ENCODE assay signal across 16 cellular contexts in the genomic region with DNA sequence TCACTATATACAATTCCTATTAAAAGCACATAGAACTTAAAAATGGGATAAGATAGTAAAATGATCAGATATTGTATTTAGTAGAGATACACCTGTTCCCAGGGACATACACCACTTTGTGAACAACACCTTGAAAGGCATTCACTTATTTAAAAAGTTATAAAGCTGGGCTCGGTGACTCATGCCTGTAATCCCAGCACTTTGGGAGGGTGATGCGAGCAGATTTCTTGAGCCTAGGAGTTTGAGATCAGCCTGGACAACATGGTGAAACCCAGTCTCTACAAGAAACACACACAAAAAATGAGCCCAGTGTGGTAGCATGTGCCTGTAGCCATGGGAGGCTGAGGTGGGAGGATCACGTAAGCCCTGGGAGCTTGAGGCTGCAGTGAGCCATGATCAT.
DNase-seq lines count a peak whose midpoint lies in the region; ATAC-seq and TF ChIP-seq lines count a peak whose summit lies in the region.
"Had no signal": no experiment of that assay in that cellular context is flagged by ENCODE, and none has a peak within 500 bp of the region (broad histone marks: within the 10 kb centered on the region; RNA-seq: fewer than 3 reads in every experiment).

No MANE protein-coding gene starts in this region.

- H3K27me3 Mint-ChIP-seq in immature natural killer cell (ENCODE audit: low read depth in 3 of 3), result peaks cover 0 to 8% (median 2%) of the 10 kb centered on the region in 3 donors
- H3K27me3 Mint-ChIP-seq: IgD-negative memory B cell had no signal

- CTCF ChIA-PET in HEK293 (lab: Yijun Ruan, JAX), result interaction anchor here (0.7 to 3.6 kb wide), 4 partner anchors 9 to 105 kb away, joined by 3 to 20 read pairs (median 6); no protein-coding TSS in a partner anchor

- H3K4me1 Mint-ChIP-seq in immature natural killer cell, result no peaks in the 10 kb centered on the region
- H3K4me1 Mint-ChIP-seq: CD8-positive, alpha-beta memory T cell; IgD-negative memory B cell had no signal

- POLR2A ChIA-PET in HEK293 (lab: Yijun Ruan, JAX), result no interaction called here

- no peaks in the 10 kb centered on the region for H3K27me3 ChIP-seq in brain microvascular endothelial cell (replicated peaks)
- H3K27me3 ChIP-seq: BLaER1 had no signal

- 90 to 94% methylated on average over 3 of the region's 3 CpGs for WGBS in lower leg skin, 2 donors

- no peak for TF ChIP-seq POLR2A in lower leg skin (IDR thresholded peaks at IDR 0.05)

- H3K4me3 Mint-ChIP-seq in immature natural killer cell, result no peak overlapping the region
- H3K4me3 Mint-ChIP-seq: CD8-positive, alpha-beta memory T cell; IgD-negative memory B cell had no signal

- no peaks in the 10 kb centered on the region for H3K36me3 ChIP-seq in HEK293 (ENCODE audit: control insufficient read depth in 2 of 2, insufficient read depth in 1 of 2, low read length in 2 of 2)
- no peaks in the 10 kb centered on the region for H3K36me3 ChIP-seq in brain microvascular endothelial cell (replicated peaks)
- H3K36me3 ChIP-seq: BLaER1 had no signal

- in situ Hi-C loops in brain microvascular endothelial cell (cut with HindIII; ENCODE audit: low pct_ligation_motif_present, low sequenced_read_pairs), result no loop called here

- H3K36me3 Mint-ChIP-seq in immature natural killer cell, result no peaks in the 10 kb centered on the region
- H3K36me3 Mint-ChIP-seq: CD8-positive, alpha-beta memory T cell had no signal

- H3K9me3 Mint-ChIP-seq in immature natural killer cell, result no peaks in the 10 kb centered on the region

- H3K27ac ChIP-seq in HEK293 (ENCODE audit: extremely low read depth, low read depth, low read length) (no peak overlapping the region), brain microvascular endothelial cell (no peak overlapping the region)
- H3K27ac ChIP-seq: BLaER1 had no signal

- H3K4me3 ChIP-seq in HEK293 (ENCODE audit: low read depth, low read length) (no peak overlapping the region), brain microvascular endothelial cell (ENCODE audit: low read depth, low read length) (no peak overlapping the region), lower leg skin (ENCODE audit: low read depth, poor library complexity, severe bottlenecking) (no peak overlapping the region)
- H3K4me3 ChIP-seq: BLaER1 had no signal

- H3K4me1 ChIP-seq in HEK293 (ENCODE audit: control insufficient read depth, insufficient read depth, low read length), result no peaks in the 10 kb centered on the region
- H3K4me1 ChIP-seq: Caco-2 had no signal

- intact Hi-C loops in Right ventricle myocardium superior (cut with DNase I), result no loop called here
- intact Hi-C loops in lower leg skin (cut with DNase I; ENCODE audit: low total_unique reads), result no loop called here

- peak; percentile 26 for DNase-seq in EH (ENCODE audit: low read depth)
- peak; percentile 33 for DNase-seq in NCI-H226
- DNase-seq in brain microvascular endothelial cell, result peak; percentile 22
- DNase-seq in immature natural killer cell, result no peak
- DNase-seq in Right ventricle myocardium superior, result no peak
- DNase-seq in lower leg skin (ENCODE audit: low spot score in 2 of 2), result no peak
- DNase-seq: 8988T; AML-193; Caco-2; CD8-positive, alpha-beta memory T cell; DMS53; HCEC 1CT had no signal

- no peak for TF ChIP-seq CTCF in HEK293 (tag by site-specific recombination; IDR thresholded peaks at IDR 0.05)
- TF ChIP-seq CTCF in brain microvascular endothelial cell (IDR thresholded peaks at IDR 0.05; ENCODE audit: low read depth, low read length, missing control alignments), result no peak
- TF ChIP-seq CTCF in lower leg skin (IDR thresholded peaks at IDR 0.05), result no peak

- no peaks in the 10 kb centered on the region for H3K9me3 ChIP-seq in HEK293 (ENCODE audit: control insufficient read depth, insufficient read depth, low read depth, low read length)
- H3K9me3 ChIP-seq: BLaER1, Caco-2 had no signal

- ATAC-seq in GM19351 (IDR thresholded peaks at IDR 0.05; ENCODE audit: unreplicated experiment) (no peak), Right ventricle myocardium superior (ENCODE audit: poor library complexity) (no peak)

- no peak overlapping the region for H3K27ac Mint-ChIP-seq in immature natural killer cell
- H3K27ac Mint-ChIP-seq: CD8-positive, alpha-beta memory T cell; IgD-negative memory B cell had no signal

TF ChIP-seq in HEK293, 187 proteins besides CTCF, POLR2A, EP300 and RAD21:
- TF ChIP-seq GLIS2 (tag by site-specific recombination; IDR thresholded peaks at IDR 0.05) (no peak), PRDM1 (tag by site-specific recombination; IDR thresholded peaks at IDR 0.05) (0 out of 2 replicates have a peak, but pooled peaks have one; percentile 8)

Comparison
In these comparisons a context has a peak if more than half of its experiments do, and no peak if none do; other contexts are left out.
1. DNase-seq: peak in EH (single experiment), NCI-H226 (single experiment) and brain microvascular endothelial cell (single experiment); none in immature natural killer cell (0 of 3), Right ventricle myocardium superior (single experiment) and lower leg skin (0 of 2).